31 cellular contexts compared by ENCODE assay signal in genomic region chr21:16554522-16554921, GRCh38.
DNase-seq lines count a peak whose midpoint lies in the region; ATAC-seq and TF ChIP-seq lines count a peak whose summit lies in the region.
"Had no signal": no experiment of that assay in that cellular context is flagged by ENCODE, and none has a peak within 500 bp of the region (broad histone marks: within the 10 kb centered on the region; RNA-seq: fewer than 3 reads in every experiment).

No MANE protein-coding gene starts in this region.

- intact Hi-C loops in left ventricle myocardium superior (cut with micrococcal nuclease) = no loop called here

- no peaks in the 10 kb centered on the region for H3K9me3 ChIP-seq in neural progenitor cell (ENCODE audit: low read depth)
- H3K9me3 ChIP-seq: esophagus muscularis mucosa, HAP-1, prostate gland had no signal

- peak overlapping the region; percentile 3 for H2AFZ ChIP-seq in neural progenitor cell (replicated peaks)

- H3K36me3 Mint-ChIP-seq in HFFc6 (ENCODE audit: low read depth) (no peaks in the 10 kb centered on the region), neural progenitor cell (peaks cover 26% of the 10 kb centered on the region)
- H3K36me3 Mint-ChIP-seq in stimulated activated memory B cell treated with anti-CD40 and anti-IgM and Interleukin-4, amounts not matched to agents 10 μg/mL and 1 μg/mL and 100 μg/mL, for 72 hours = no peaks in the 10 kb centered on the region
- H3K36me3 Mint-ChIP-seq: activated CD8-positive, alpha-beta memory T cell treated with anti-CD3 and anti-CD28 coated beads, Interleukin-2, amount 10 ng/mL, durations not matched to agents 7 days and 5 days; stimulated activated effector memory CD8-positive, alpha-beta T cell treated with anti-CD3 and anti-CD28 coated beads, Interleukin-12 subunit alpha, Interleukin-12 subunit beta, amount 100 ng/mL, for 72 hours had no signal

- no peak for TF ChIP-seq CTCF in HFFc6 (IDR thresholded peaks at IDR 0.05)
- no peak for TF ChIP-seq CTCF in neural progenitor cell (IDR thresholded peaks at IDR 0.05)

- H3K9ac ChIP-seq in neural progenitor cell = no peak overlapping the region
- H3K9ac ChIP-seq: BLaER1 treated with 17β-estradiol and CSF1 and Interleukin-3, amounts not matched to agents 10 nM and 100 nM had no signal

- no peaks in the 10 kb centered on the region for H3K9me3 Mint-ChIP-seq in HFFc6
- peaks cover 6% of the 10 kb centered on the region for H3K9me3 Mint-ChIP-seq in neural progenitor cell
- H3K9me3 Mint-ChIP-seq in stimulated activated memory B cell treated with anti-CD40 and anti-IgM and Interleukin-4, amounts not matched to agents 10 μg/mL and 1 μg/mL and 100 μg/mL, for 72 hours = peaks cover 3% of the 10 kb centered on the region
- H3K9me3 Mint-ChIP-seq: activated T-cell treated with anti-CD3 and anti-CD28 coated beads, Interleukin-2, amount 50 U/mL, for 72 hours had no signal

- no peaks in the 10 kb centered on the region for H3K79me2 ChIP-seq in neural progenitor cell (ENCODE audit: low read depth)

- H4K20me1 ChIP-seq in neural progenitor cell (ENCODE audit: low read depth) = no peaks in the 10 kb centered on the region
- H4K20me1 ChIP-seq: BLaER1 treated with 17β-estradiol and CSF1 and Interleukin-3, amounts not matched to agents 10 nM and 100 nM had no signal

- no peak for DNase-seq in HFFc6
- peak; percentile 90 to 95 for DNase-seq in dermis microvascular lymphatic vessel endothelial cell (ENCODE audit: low read depth in 2 of 2)
- DNase-seq in left ventricle myocardium superior = peak; percentile 58
- DNase-seq in neural progenitor cell (ENCODE audit: low spot score) = no peak
- no peak for DNase-seq in glomerular visceral epithelial cell (ENCODE audit: extremely low spot score)
- no peak for DNase-seq in NCI-H2171 (lab: John Stamatoyannopoulos, UW)
- DNase-seq: activated CD8-positive, alpha-beta memory T cell treated with anti-CD3 and anti-CD28 coated beads, Interleukin-2, amount 10 ng/mL, durations not matched to agents 7 days and 5 days; activated T-cell treated with anti-CD3 and anti-CD28 coated beads, Interleukin-2, amount 50 U/mL, for 72 hours; caudate nucleus; cortex of kidney; DMS153; foreskin melanocyte; hippocampal formation; Kasumi-1; left colon; NCI-H1436; NCI-H2081 treated with DMSO at 0.1 percent for 48 hours; NCI-H226; nucleus accumbens; SHP77 treated with DMSO at 0.1 percent for 48 hours; stimulated activated CD4-positive, alpha-beta T cell treated with anti-CD3 and anti-CD28 coated beads, Interleukin-15, amount 100 ng/mL, for 24 hours; substantia nigra had no signal

- H3K4me1 Mint-ChIP-seq in HFFc6 (ENCODE audit: low read depth) (peaks cover 22% of the 10 kb centered on the region), neural progenitor cell (peaks cover 7% of the 10 kb centered on the region)
- H3K4me1 Mint-ChIP-seq in stimulated activated memory B cell treated with anti-CD40 and anti-IgM and Interleukin-4, amounts not matched to agents 10 μg/mL and 1 μg/mL and 100 μg/mL, for 72 hours = no peaks in the 10 kb centered on the region
- H3K4me1 Mint-ChIP-seq: activated CD8-positive, alpha-beta memory T cell treated with anti-CD3 and anti-CD28 coated beads, Interleukin-2, amount 10 ng/mL, durations not matched to agents 7 days and 5 days; stimulated activated effector memory CD8-positive, alpha-beta T cell treated with anti-CD3 and anti-CD28 coated beads, Interleukin-12 subunit alpha, Interleukin-12 subunit beta, amount 100 ng/mL, for 72 hours had no signal

- no peaks in the 10 kb centered on the region for H3K36me3 ChIP-seq in neural progenitor cell
- H3K36me3 ChIP-seq: BLaER1 treated with 17β-estradiol and CSF1 and Interleukin-3, amounts not matched to agents 10 nM and 100 nM; HAP-1; prostate gland had no signal

- no peaks in the 10 kb centered on the region for H3F3A ChIP-seq in neural progenitor cell (ENCODE audit: low read depth)

- H3K27me3 ChIP-seq in neural progenitor cell = no peaks in the 10 kb centered on the region
- H3K27me3 ChIP-seq: BLaER1 treated with 17β-estradiol and CSF1 and Interleukin-3, amounts not matched to agents 10 nM and 100 nM; esophagus muscularis mucosa had no signal

- H3K4me2 ChIP-seq in neural progenitor cell = no peak overlapping the region
- H3K4me2 ChIP-seq: BLaER1 treated with 17β-estradiol and CSF1 and Interleukin-3, amounts not matched to agents 10 nM and 100 nM had no signal

- no peak overlapping the region for H3K4me3 ChIP-seq in neural progenitor cell
- H3K4me3 ChIP-seq: BLaER1 treated with 17β-estradiol and CSF1 and Interleukin-3, amounts not matched to agents 10 nM and 100 nM; esophagus muscularis mucosa; HAP-1; prostate gland had no signal

- peaks cover 2% of the 10 kb centered on the region; the same call in 1 of the 2 replicates for H3K27me3 Mint-ChIP-seq in HFFc6 (ENCODE audit: insufficient read depth)
- no peaks in the 10 kb centered on the region for H3K27me3 Mint-ChIP-seq in neural progenitor cell (ENCODE audit: insufficient read depth, low read depth)
- H3K27me3 Mint-ChIP-seq in stimulated activated memory B cell treated with anti-CD40 and anti-IgM and Interleukin-4, amounts not matched to agents 10 μg/mL and 1 μg/mL and 100 μg/mL, for 72 hours = no peaks in the 10 kb centered on the region
- H3K27me3 Mint-ChIP-seq: activated CD8-positive, alpha-beta memory T cell treated with anti-CD3 and anti-CD28 coated beads, Interleukin-2, amount 10 ng/mL, durations not matched to agents 7 days and 5 days; type B pancreatic cell had no signal

- H3K27ac Mint-ChIP-seq in HFFc6 (peak overlapping the region; percentile 52), neural progenitor cell (no peak overlapping the region)
- no peak overlapping the region for H3K27ac Mint-ChIP-seq in stimulated activated memory B cell treated with anti-CD40 and anti-IgM and Interleukin-4, amounts not matched to agents 10 μg/mL and 1 μg/mL and 100 μg/mL, for 72 hours
- H3K27ac Mint-ChIP-seq: activated CD8-positive, alpha-beta memory T cell treated with anti-CD3 and anti-CD28 coated beads, Interleukin-2, amount 10 ng/mL, durations not matched to agents 7 days and 5 days; activated T-cell treated with anti-CD3 and anti-CD28 coated beads, Interleukin-2, amount 50 U/mL, for 72 hours; stimulated activated effector memory CD8-positive, alpha-beta T cell treated with anti-CD3 and anti-CD28 coated beads, Interleukin-12 subunit alpha, Interleukin-12 subunit beta, amount 100 ng/mL, for 72 hours; T-helper 2 cell treated with Interferon-gamma antibody and Interleukin-4, amounts not matched to agents 5 μg/mL and 100 μg/mL, for 36 hours; type B pancreatic cell had no signal

- H3K4me3 Mint-ChIP-seq in HFFc6 (peak overlapping the region; percentile 70), neural progenitor cell (no peak overlapping the region)
- H3K4me3 Mint-ChIP-seq in stimulated activated memory B cell treated with anti-CD40 and anti-IgM and Interleukin-4, amounts not matched to agents 10 μg/mL and 1 μg/mL and 100 μg/mL, for 72 hours = no peak overlapping the region
- H3K4me3 Mint-ChIP-seq: activated CD8-positive, alpha-beta memory T cell treated with anti-CD3 and anti-CD28 coated beads, Interleukin-2, amount 10 ng/mL, durations not matched to agents 7 days and 5 days; activated T-cell treated with anti-CD3 and anti-CD28 coated beads, Interleukin-2, amount 50 U/mL, for 72 hours; stimulated activated effector memory CD8-positive, alpha-beta T cell treated with anti-CD3 and anti-CD28 coated beads, Interleukin-12 subunit alpha, Interleukin-12 subunit beta, amount 100 ng/mL, for 72 hours; T-helper 2 cell treated with Interferon-gamma antibody and Interleukin-4, amounts not matched to agents 5 μg/mL and 100 μg/mL, for 36 hours; type B pancreatic cell had no signal

- H3K4me1 ChIP-seq in neural progenitor cell = peaks cover 13% of the 10 kb centered on the region
- H3K4me1 ChIP-seq: BLaER1 treated with 17β-estradiol and CSF1 and Interleukin-3, amounts not matched to agents 10 nM and 100 nM; esophagus muscularis mucosa; prostate gland had no signal

- peak; percentile 81 for ATAC-seq in left ventricle myocardium superior
- no peak for ATAC-seq in stimulated activated memory B cell treated with anti-CD40 and anti-IgM and Interleukin-4, amounts not matched to agents 10 μg/mL and 1 μg/mL and 100 μg/mL, for 72 hours
- ATAC-seq: activated CD8-positive, alpha-beta memory T cell treated with anti-CD3 and anti-CD28 coated beads, Interleukin-2, amount 10 ng/mL, durations not matched to agents 7 days and 5 days; activated T-cell treated with anti-CD3 and anti-CD28 coated beads, Interleukin-2, amount 50 U/mL, for 72 hours; left colon; Panc1; stimulated activated effector memory CD8-positive, alpha-beta T cell treated with anti-CD3 and anti-CD28 coated beads, Interleukin-12 subunit alpha, Interleukin-12 subunit beta, amount 100 ng/mL, for 72 hours had no signal

- no peak overlapping the region for H3K27ac ChIP-seq in neural progenitor cell
- H3K27ac ChIP-seq: BLaER1 treated with 17β-estradiol and CSF1 and Interleukin-3, amounts not matched to agents 10 nM and 100 nM; esophagus muscularis mucosa; prostate gland had no signal

Comparison
In these comparisons a context has a peak if more than half of its experiments do, and no peak if none do; other contexts are left out.
1. DNase-seq: peak in dermis microvascular lymphatic vessel endothelial cell (2 of 2) and left ventricle myocardium superior (single experiment); none in HFFc6 (single experiment), neural progenitor cell (single experiment), glomerular visceral epithelial cell (single experiment) and NCI-H2171 (single experiment).